ENCODE assay signal across 8 cellular contexts in the genomic region with DNA sequence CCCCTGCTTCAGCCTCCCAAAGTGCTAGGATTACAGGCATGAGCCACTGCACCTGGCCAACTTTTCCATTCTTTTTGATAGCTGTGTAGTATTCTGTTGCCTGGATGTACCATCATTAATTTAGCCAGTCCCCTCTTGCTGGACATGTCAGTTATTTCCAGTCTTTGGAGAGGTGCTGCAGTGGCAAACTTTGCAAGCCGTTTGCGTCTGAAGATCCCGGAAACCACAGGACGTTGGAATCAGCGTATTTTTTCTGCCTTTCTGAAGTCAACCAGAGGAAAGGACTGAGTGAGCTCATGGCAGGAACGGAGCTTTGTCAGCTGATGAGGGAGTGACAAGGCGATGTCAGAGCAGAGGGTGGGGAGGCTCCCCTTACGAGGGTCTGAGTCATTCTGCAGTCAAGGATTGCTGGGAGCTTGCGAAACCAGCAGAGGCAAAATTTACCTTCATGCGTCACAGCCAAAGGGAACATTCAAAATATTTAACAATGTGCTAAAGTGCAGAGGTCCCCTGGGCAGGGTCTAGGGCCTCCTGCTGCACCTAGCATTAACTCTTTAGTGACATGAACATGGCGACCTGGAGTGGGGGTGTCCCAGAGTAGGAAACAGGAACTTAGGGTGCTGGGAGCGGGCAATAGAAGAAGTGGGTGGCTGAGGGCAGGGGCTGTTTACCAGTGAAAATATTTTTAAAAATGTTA. TPM values are rescaled to one million over a fixed set of nuclear protein-coding genes. Genes with fewer than 3 reads are reported as not detected.
DNase-seq lines count a peak whose midpoint lies in the region; ATAC-seq, FAIRE-seq and TF ChIP-seq lines count a peak whose summit lies in the region.

No MANE protein-coding gene starts in this region.

- H3K27ac ChIP-seq in right lobe of liver, result peak overlapping the region; percentile 86 to 95 (median 88)

- peaks cover 0 to 9% (median 2%) of the 10 kb centered on the region in 4 donors for H3K4me1 ChIP-seq in right lobe of liver

- no peaks in the 10 kb centered on the region for H3K9me3 ChIP-seq in right lobe of liver

- ATAC-seq in right lobe of liver, result peak; percentile 88 to 92 (median 89)
- no peak for ATAC-seq in GM21528 (IDR thresholded peaks at IDR 0.05; ENCODE audit: low FRiP score, unreplicated experiment)
- no peak for ATAC-seq in HG02588 (IDR thresholded peaks at IDR 0.05; ENCODE audit: unreplicated experiment)

- TF ChIP-seq POLR2A in right lobe of liver (IDR thresholded peaks at IDR 0.05), result peak; percentile 74

- FAIRE-seq in bronchial epithelial cell (lab: Jason Lieb, UNC), result peak; percentile 85

- 10% methylated on average over 12 of the region's 12 CpGs for WGBS in right lobe of liver (ENCODE audit: insufficient coverage, low coverage, low lambda C conversion rate, missing lambda C conversion rate)

- H3K4me3 ChIP-seq in bronchial epithelial cell (ENCODE audit: low read depth, low read length), result no peak overlapping the region
- H3K4me3 ChIP-seq in right lobe of liver, result no peak overlapping the region

- no peaks in the 10 kb centered on the region for H3K36me3 ChIP-seq in bronchial epithelial cell (ENCODE audit: control insufficient read depth, insufficient read depth, low read length)
- no peaks in the 10 kb centered on the region for H3K36me3 ChIP-seq in right lobe of liver

- intact Hi-C loops in right lobe of liver (cut with DNase I), result no loop called here

- H3K27me3 ChIP-seq in bronchial epithelial cell (ENCODE audit: control insufficient read depth, insufficient read depth, low read length), result no peaks in the 10 kb centered on the region
- H3K27me3 ChIP-seq in right lobe of liver, result no peaks in the 10 kb centered on the region

- no peak for TF ChIP-seq CTCF in bronchial epithelial cell (IDR thresholded peaks at IDR 0.05; ENCODE audit: insufficient read depth, low read length, severe bottlenecking)
- TF ChIP-seq CTCF in right lobe of liver (IDR thresholded peaks at IDR 0.05), result no peak

- DNase-seq in GDM1 (lab: John Stamatoyannopoulos, UW) (peak; percentile 22), NCI-H460 (ENCODE audit: extremely low read depth, low read depth) (peak; percentile 87), bronchial epithelial cell (ENCODE audit: low read depth) (peak; percentile 97), right lobe of liver (peak; percentile 83 to 91 (median 91)), superior temporal gyrus (ENCODE audit: extremely low spot score) (peak; percentile 16), NCI-H2081 (lab: John Stamatoyannopoulos, UW) (no peak)

RNA-seq across cellular contexts. Expression of gene C5AR1, which starts 5.6 kb away (rescaled TPM):
- 7.1 and 8.0 TPM in 2 replicates for total RNA-seq in NCI-H460 (2014; rRNA removed; shearing (Covaris generic))
- 4.3 and 5.4 TPM in 2 replicates for polyA plus RNA-seq in NCI-H460 (2014; cell fraction: nucleus; rRNA removed)
- total RNA-seq in bronchial epithelial cell (under 0.01 and 1.0 TPM in 2 replicates), right lobe of liver (10 to 100 TPM in 1 of 6 experiments, 1 to 10 TPM in 5; 3.3 to 19.8 (median 5.9) TPM)

RNA-seq across cellular contexts. Expression of gene C5AR2, which starts 16.7 kb away (rescaled TPM):
- total RNA-seq in NCI-H460 (2014; rRNA removed; shearing (Covaris generic)), result 0.03 TPM in 1 of 2 replicates, not detected in the other
- polyA plus RNA-seq in NCI-H460 (2014; cell fraction: nucleus; rRNA removed), result 0.62 and 0.68 TPM in 2 replicates
- total RNA-seq in bronchial epithelial cell, result 0.53 and 0.64 TPM in 2 replicates
- total RNA-seq in right lobe of liver, result 1 to 10 TPM; 1.1 to 6.6 (median 3.7) TPM

RNA-seq across cellular contexts. Expression of gene DHX34, which starts 33.8 kb away (rescaled TPM):
- total RNA-seq in NCI-H460 (2014; rRNA removed; shearing (Covaris generic)), result 17.6 and 18.0 TPM in 2 replicates
- 43.5 and 54.9 TPM in 2 replicates for polyA plus RNA-seq in NCI-H460 (2014; cell fraction: nucleus; rRNA removed)
- total RNA-seq in bronchial epithelial cell (9.5 and 13.3 TPM in 2 replicates), right lobe of liver (10 to 100 TPM in 1 of 6 experiments, 1 to 10 TPM in 5; 5.2 to 11.9 (median 8.7) TPM)

RNA-seq across cellular contexts. Expression of gene INAFM1, which starts 40.6 kb away (rescaled TPM):
- total RNA-seq in NCI-H460 (2014; rRNA removed; shearing (Covaris generic)), result 1.7 TPM in 2 replicates
- polyA plus RNA-seq in NCI-H460 (2014; cell fraction: nucleus; rRNA removed), result 1.9 and 3.3 TPM in 2 replicates
- total RNA-seq in bronchial epithelial cell, result 0.53 and 1.7 TPM in 2 replicates
- total RNA-seq in right lobe of liver, result 1 to 10 TPM; 2.2 to 5.8 (median 4.4) TPM

RNA-seq across cellular contexts. Expression of gene CCDC9, which starts 58.9 kb away (rescaled TPM):
- 6.0 and 6.1 TPM in 2 replicates for total RNA-seq in NCI-H460 (2014; rRNA removed; shearing (Covaris generic))
- 9.7 and 14.5 TPM in 2 replicates for polyA plus RNA-seq in NCI-H460 (2014; cell fraction: nucleus; rRNA removed)
- 3.7 and 8.3 TPM in 2 replicates for total RNA-seq in bronchial epithelial cell
- total RNA-seq in right lobe of liver, result 10 to 100 TPM in 2 of 6 experiments, 1 to 10 TPM in 4; 5.8 to 15.1 (median 9.1) TPM

Comparison
In these comparisons a context has a peak if more than half of its experiments do, and no peak if none do; other contexts are left out.
1. DNase-seq: peak in GDM1 (single experiment), NCI-H460 (single experiment), bronchial epithelial cell (single experiment), right lobe of liver (3 of 3) and superior temporal gyrus (single experiment); none in NCI-H2081 (0 of 2).
2. ATAC-seq: peak in right lobe of liver (4 of 4); none in GM21528 (single experiment) and HG02588 (single experiment).